Comparison of ENCODE assay signal across 10 cellular contexts in the genomic region with DNA sequence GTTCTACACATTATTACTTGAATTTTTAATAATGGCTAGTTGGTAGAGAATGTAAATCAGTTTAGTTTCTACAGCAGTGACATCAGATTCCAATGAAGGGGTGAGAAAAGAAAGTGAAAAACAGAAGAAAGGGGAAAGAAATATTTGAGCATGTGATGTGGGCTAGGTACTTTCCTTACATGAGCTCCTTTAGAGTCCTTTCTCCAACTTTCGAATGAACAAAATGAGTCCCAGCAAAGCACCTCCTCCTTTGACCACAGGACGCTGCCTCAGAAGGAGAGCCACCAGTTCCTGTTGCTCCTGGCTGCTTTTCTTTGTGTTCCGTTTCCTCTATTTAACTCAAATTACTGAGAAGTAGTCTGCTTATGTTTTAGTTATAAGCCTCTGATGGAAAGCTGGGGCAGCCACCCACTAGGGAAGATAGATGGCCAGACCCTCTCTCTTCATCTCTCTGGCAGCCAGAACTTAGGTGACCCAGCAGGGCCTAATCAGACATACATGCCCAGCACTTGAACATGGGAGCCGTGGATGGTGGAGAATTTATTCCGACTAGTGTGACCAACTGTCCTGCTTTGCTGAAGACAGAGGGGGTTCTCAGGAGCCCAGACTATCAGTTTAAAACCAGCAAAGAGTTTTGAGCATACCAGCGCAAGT.
DNase-seq lines count a peak whose midpoint lies in the region; ATAC-seq lines count a peak whose summit lies in the region.
"Had no signal": no experiment of that assay in that cellular context is flagged by ENCODE, and none has a peak within 500 bp of the region (broad histone marks: within the 10 kb centered on the region; RNA-seq: fewer than 3 reads in every experiment).

No MANE protein-coding gene starts in this region.

- H3K4me1 Mint-ChIP-seq in stimulated activated effector memory CD8-positive, alpha-beta T cell treated with anti-CD3 and anti-CD28 coated beads, Interleukin-12 subunit alpha, Interleukin-12 subunit beta, amount 100 ng/mL, for 72 hours = no peaks in the 10 kb centered on the region

- H3K27ac Mint-ChIP-seq in stimulated activated effector memory CD8-positive, alpha-beta T cell treated with anti-CD3 and anti-CD28 coated beads, Interleukin-12 subunit alpha, Interleukin-12 subunit beta, amount 100 ng/mL, for 72 hours = no peak overlapping the region

- peak; percentile 82 for ATAC-seq in HG02798 (IDR thresholded peaks at IDR 0.05; ENCODE audit: poor library complexity, unreplicated experiment)
- peak; percentile 57 for ATAC-seq in stimulated activated effector memory CD8-positive, alpha-beta T cell treated with anti-CD3 and anti-CD28 coated beads, Interleukin-12 subunit alpha, Interleukin-12 subunit beta, amount 100 ng/mL, for 72 hours
- ATAC-seq: body of pancreas had no signal

- DNase-seq in activated CD4-positive, alpha-beta T cell treated with anti-CD3 and anti-CD28 coated beads for 48 hours = peak; percentile 7
- DNase-seq in activated CD4-positive, alpha-beta T cell treated with anti-CD3 and anti-CD28 coated beads, Interleukin-2, amount 50 U/mL, for 48 hours = no peak
- DNase-seq in NOMO-1 (lab: John Stamatoyannopoulos, UW; ENCODE audit: unreplicated experiment in 2 of 2) (peak; percentile 40 to 86), activated gamma-delta T cell (lab: John Stamatoyannopoulos, UW) (no peak), midbrain (lab: John Stamatoyannopoulos, UW) (no peak)
- no peak for DNase-seq in stimulated activated effector memory CD8-positive, alpha-beta T cell treated with anti-CD3 and anti-CD28 coated beads, Interleukin-12 subunit alpha, Interleukin-12 subunit beta, amount 100 ng/mL, for 72 hours (ENCODE audit: low spot score in 2 of 2)
- DNase-seq in effector CD8-positive, alpha-beta T cell (lab: John Stamatoyannopoulos, UW) = no peak
- DNase-seq: H7 had no signal

- H3K36me3 Mint-ChIP-seq in stimulated activated effector memory CD8-positive, alpha-beta T cell treated with anti-CD3 and anti-CD28 coated beads, Interleukin-12 subunit alpha, Interleukin-12 subunit beta, amount 100 ng/mL, for 72 hours = no peaks in the 10 kb centered on the region

- H3K9me3 Mint-ChIP-seq in stimulated activated effector memory CD8-positive, alpha-beta T cell treated with anti-CD3 and anti-CD28 coated beads, Interleukin-12 subunit alpha, Interleukin-12 subunit beta, amount 100 ng/mL, for 72 hours = no peaks in the 10 kb centered on the region

- H3K4me3 Mint-ChIP-seq in stimulated activated effector memory CD8-positive, alpha-beta T cell treated with anti-CD3 and anti-CD28 coated beads, Interleukin-12 subunit alpha, Interleukin-12 subunit beta, amount 100 ng/mL, for 72 hours = no peak overlapping the region

Comparison
In these comparisons a context has a peak if more than half of its experiments do, and no peak if none do; other contexts are left out.
1. DNase-seq: peak in activated CD4-positive, alpha-beta T cell treated with anti-CD3 and anti-CD28 coated beads for 48 hours (single experiment) and NOMO-1 (2 of 2); none in activated CD4-positive, alpha-beta T cell treated with anti-CD3 and anti-CD28 coated beads, Interleukin-2, amount 50 U/mL, for 48 hours (0 of 2), stimulated activated effector memory CD8-positive, alpha-beta T cell treated with anti-CD3 and anti-CD28 coated beads, Interleukin-12 subunit alpha, Interleukin-12 subunit beta, amount 100 ng/mL, for 72 hours (0 of 2), activated gamma-delta T cell (single experiment), midbrain (single experiment) and effector CD8-positive, alpha-beta T cell (single experiment).